1 cellular context compared by ENCODE assay signal in the genomic region with DNA sequence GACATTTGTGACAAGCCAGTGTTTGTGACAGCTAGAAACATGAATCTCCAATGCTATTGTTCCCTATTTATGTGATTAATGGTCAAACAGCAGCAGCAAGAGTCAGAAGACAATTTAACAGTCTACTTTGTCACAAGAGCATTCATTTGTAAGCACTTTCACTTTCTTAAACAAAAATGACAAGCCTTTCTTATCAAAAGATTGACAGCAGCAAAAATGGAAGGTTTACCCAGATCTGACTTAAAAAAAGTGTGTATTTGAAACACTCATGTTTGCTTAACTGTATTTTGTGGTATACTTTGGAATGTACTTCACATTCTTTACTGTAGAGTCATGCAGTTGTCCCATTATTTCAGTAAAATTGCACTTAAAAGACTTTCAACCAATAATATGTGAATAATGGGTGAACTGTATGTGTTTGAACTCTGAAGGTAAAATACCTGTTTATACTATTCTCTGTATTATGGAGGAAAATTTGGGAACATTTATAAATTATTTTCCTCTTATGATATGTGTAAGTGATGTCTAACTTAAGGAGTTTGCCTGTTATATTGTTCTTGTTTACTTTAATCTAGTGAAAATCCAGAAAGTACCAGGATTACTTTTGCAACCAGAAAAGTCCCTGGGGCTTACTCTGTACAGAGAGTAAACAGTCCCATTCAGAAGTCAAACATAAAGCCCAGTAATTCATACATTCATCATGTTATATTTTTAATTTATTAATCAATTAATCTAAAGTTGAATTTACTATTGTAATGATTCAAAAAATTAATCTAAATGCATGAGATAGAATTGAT.
TF ChIP-seq lines count a peak whose summit lies in the region.

No MANE protein-coding gene starts in this region.

TF ChIP-seq in HepG2, 621 proteins besides CTCF, POLR2A, EP300 and RAD21 (continued from another document):
- TF ChIP-seq, protein P1, sequence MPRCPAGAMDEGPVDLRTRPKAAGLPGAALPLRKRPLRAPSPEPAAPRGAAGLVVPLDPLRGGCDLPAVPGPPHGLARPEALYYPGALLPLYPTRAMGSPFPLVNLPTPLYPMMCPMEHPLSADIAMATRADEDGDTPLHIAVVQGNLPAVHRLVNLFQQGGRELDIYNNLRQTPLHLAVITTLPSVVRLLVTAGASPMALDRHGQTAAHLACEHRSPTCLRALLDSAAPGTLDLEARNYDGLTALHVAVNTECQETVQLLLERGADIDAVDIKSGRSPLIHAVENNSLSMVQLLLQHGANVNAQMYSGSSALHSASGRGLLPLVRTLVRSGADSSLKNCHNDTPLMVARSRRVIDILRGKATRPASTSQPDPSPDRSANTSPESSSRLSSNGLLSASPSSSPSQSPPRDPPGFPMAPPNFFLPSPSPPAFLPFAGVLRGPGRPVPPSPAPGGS (CRISPR knock-in tag; IDR thresholded peaks at IDR 0.05), result no peak
- TF ChIP-seq, protein P2, sequence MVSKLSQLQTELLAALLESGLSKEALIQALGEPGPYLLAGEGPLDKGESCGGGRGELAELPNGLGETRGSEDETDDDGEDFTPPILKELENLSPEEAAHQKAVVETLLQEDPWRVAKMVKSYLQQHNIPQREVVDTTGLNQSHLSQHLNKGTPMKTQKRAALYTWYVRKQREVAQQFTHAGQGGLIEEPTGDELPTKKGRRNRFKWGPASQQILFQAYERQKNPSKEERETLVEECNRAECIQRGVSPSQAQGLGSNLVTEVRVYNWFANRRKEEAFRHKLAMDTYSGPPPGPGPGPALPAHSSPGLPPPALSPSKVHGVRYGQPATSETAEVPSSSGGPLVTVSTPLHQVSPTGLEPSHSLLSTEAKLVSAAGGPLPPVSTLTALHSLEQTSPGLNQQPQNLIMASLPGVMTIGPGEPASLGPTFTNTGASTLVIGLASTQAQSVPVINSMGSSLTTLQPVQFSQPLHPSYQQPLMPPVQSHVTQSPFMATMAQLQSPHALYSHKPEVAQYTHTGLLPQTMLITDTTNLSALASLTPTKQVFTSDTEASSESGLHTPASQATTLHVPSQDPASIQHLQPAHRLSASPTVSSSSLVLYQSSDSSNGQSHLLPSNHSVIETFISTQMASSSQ (IDR thresholded peaks at IDR 0.05; ENCODE audit: low read depth), result no peak
- TF ChIP-seq, protein P2 (CRISPR knock-in tag; IDR thresholded peaks at IDR 0.05; ENCODE audit: borderline replicate concordance), result no peak
- TF ChIP-seq, protein P3, sequence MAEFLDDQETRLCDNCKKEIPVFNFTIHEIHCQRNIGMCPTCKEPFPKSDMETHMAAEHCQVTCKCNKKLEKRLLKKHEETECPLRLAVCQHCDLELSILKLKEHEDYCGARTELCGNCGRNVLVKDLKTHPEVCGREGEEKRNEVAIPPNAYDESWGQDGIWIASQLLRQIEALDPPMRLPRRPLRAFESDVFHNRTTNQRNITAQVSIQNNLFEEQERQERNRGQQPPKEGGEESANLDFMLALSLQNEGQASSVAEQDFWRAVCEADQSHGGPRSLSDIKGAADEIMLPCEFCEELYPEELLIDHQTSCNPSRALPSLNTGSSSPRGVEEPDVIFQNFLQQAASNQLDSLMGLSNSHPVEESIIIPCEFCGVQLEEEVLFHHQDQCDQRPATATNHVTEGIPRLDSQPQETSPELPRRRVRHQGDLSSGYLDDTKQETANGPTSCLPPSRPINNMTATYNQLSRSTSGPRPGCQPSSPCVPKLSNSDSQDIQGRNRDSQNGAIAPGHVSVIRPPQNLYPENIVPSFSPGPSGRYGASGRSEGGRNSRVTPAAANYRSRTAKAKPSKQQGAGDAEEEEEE (CRISPR knock-in tag; IDR thresholded peaks at IDR 0.05; ENCODE audit: borderline replicate concordance), result no peak
- TF ChIP-seq ZNF775 (CRISPR knock-in tag; IDR thresholded peaks at IDR 0.05; ENCODE audit: borderline replicate concordance) (no peak), ZNF672 (CRISPR knock-in tag; IDR thresholded peaks at IDR 0.05) (no peak), FOXA3 (CRISPR knock-in tag; IDR thresholded peaks at IDR 0.05) (0 out of 2 replicates have a peak, but pooled peaks have one; percentile 13), JUNB (CRISPR knock-in tag; IDR thresholded peaks at IDR 0.05; ENCODE audit: borderline replicate concordance) (peak; percentile 50; the same call in 1 of the 2 replicates), ELF4 (CRISPR knock-in tag; IDR thresholded peaks at IDR 0.05; ENCODE audit: borderline replicate concordance) (no peak), MIER2 (CRISPR knock-in tag; IDR thresholded peaks at IDR 0.05) (no peak), SOX13 (IDR thresholded peaks at IDR 0.05) (no peak), SOX13 (CRISPR knock-in tag; conservative IDR thresholded peaks at IDR 0.05 in 1 of 2, IDR thresholded peaks at IDR 0.05 in 1 of 2) (peak in 1 of 2 experiments; percentile 45; a peak in 1 of 4 replicates), NFIB (CRISPR knock-in tag; IDR thresholded peaks at IDR 0.05; ENCODE audit: borderline replicate concordance) (no peak), FOSL2 (CRISPR knock-in tag; IDR thresholded peaks at IDR 0.05) (no peak), ZNF619 (CRISPR knock-in tag; IDR thresholded peaks at IDR 0.05) (no peak), CBX5 (CRISPR knock-in tag; IDR thresholded peaks at IDR 0.05; ENCODE audit: borderline replicate concordance) (no peak), KDM2A (CRISPR knock-in tag; IDR thresholded peaks at IDR 0.05; ENCODE audit: borderline replicate concordance, low read depth) (no peak), ZSCAN30 (CRISPR knock-in tag; IDR thresholded peaks at IDR 0.05) (no peak), HNRNPUL1 (IDR thresholded peaks at IDR 0.05; ENCODE audit: low read depth, low read length) (no peak), FOXA1 (IDR thresholded peaks at IDR 0.05) (no peak), FOXA1 (CRISPR knock-in tag; IDR thresholded peaks at IDR 0.05) (0 out of 2 replicates have a peak, but pooled peaks have one; percentile 11), ZNF563 (CRISPR knock-in tag; IDR thresholded peaks at IDR 0.05) (no peak), SP1 (IDR thresholded peaks at IDR 0.05) (no peak), SP1 (CRISPR knock-in tag; IDR thresholded peaks at IDR 0.05) (no peak), SOX5 (CRISPR knock-in tag; IDR thresholded peaks at IDR 0.05; ENCODE audit: borderline replicate concordance) (peak; percentile 25; the same call in 1 of the 2 replicates), HNF4G (IDR thresholded peaks at IDR 0.05; ENCODE audit: borderline replicate concordance, low read depth, low read length) (no peak), HNF4G (CRISPR knock-in tag; IDR thresholded peaks at IDR 0.05; ENCODE audit: borderline replicate concordance, low read depth) (no peak), ZNF333 (CRISPR knock-in tag; IDR thresholded peaks at IDR 0.05; ENCODE audit: borderline replicate concordance) (no peak)
- TF ChIP-seq, protein P4, sequence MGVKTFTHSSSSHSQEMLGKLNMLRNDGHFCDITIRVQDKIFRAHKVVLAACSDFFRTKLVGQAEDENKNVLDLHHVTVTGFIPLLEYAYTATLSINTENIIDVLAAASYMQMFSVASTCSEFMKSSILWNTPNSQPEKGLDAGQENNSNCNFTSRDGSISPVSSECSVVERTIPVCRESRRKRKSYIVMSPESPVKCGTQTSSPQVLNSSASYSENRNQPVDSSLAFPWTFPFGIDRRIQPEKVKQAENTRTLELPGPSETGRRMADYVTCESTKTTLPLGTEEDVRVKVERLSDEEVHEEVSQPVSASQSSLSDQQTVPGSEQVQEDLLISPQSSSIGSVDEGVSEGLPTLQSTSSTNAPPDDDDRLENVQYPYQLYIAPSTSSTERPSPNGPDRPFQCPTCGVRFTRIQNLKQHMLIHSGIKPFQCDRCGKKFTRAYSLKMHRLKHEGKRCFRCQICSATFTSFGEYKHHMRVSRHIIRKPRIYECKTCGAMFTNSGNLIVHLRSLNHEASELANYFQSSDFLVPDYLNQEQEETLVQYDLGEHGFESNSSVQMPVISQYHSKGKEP (CRISPR knock-in tag; IDR thresholded peaks at IDR 0.05), result no peak
- TF ChIP-seq, protein P5, sequence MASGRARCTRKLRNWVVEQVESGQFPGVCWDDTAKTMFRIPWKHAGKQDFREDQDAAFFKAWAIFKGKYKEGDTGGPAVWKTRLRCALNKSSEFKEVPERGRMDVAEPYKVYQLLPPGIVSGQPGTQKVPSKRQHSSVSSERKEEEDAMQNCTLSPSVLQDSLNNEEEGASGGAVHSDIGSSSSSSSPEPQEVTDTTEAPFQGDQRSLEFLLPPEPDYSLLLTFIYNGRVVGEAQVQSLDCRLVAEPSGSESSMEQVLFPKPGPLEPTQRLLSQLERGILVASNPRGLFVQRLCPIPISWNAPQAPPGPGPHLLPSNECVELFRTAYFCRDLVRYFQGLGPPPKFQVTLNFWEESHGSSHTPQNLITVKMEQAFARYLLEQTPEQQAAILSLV (CRISPR knock-in tag; IDR thresholded peaks at IDR 0.05; ENCODE audit: borderline replicate concordance), result no peak
- TF ChIP-seq, protein P6, sequence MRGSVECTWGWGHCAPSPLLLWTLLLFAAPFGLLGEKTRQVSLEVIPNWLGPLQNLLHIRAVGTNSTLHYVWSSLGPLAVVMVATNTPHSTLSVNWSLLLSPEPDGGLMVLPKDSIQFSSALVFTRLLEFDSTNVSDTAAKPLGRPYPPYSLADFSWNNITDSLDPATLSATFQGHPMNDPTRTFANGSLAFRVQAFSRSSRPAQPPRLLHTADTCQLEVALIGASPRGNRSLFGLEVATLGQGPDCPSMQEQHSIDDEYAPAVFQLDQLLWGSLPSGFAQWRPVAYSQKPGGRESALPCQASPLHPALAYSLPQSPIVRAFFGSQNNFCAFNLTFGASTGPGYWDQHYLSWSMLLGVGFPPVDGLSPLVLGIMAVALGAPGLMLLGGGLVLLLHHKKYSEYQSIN (CRISPR knock-in tag; IDR thresholded peaks at IDR 0.05; ENCODE audit: borderline replicate concordance), result no peak
